In the genomic region with DNA sequence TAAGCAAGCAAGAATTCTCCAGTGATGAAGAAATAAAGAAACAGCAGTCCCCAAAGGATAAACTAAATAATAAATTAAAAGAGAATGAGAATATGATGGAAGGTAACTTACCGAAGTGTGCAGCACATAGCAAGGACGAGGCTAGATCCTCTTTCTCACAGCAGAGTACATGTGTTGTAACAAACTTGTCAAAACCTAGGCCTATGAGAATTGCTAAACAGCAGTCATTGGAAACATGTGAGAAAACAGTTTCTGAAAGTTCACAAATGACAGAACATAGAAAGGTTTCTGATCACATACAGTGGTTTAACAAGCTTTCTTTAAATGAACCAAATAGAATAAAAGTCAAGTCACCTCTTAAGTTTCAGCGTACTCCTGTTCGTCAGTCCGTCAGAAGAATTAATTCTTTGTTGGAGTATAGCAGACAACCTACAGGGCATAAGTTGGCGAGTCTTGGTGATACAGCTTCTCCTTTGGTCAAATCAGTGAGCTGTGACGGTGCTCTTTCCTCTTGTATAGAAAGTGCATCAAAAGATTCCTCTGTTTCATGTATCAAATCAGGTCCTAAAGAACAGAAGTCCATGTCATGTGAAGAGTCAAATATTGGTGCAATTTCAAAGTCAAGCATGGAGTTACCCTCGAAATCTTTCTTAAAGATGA, we compare ENCODE assay signal across 22 cellular contexts. TPM values are rescaled to one million over a fixed set of nuclear protein-coding genes. Genes with fewer than 3 reads are reported as not detected.
DNase-seq lines count a peak whose midpoint lies in the region; ATAC-seq and TF ChIP-seq lines count a peak whose summit lies in the region.
"Had no signal": no experiment of that assay in that cellular context is flagged by ENCODE, and none has a peak within 500 bp of the region (broad histone marks: within the 10 kb centered on the region; RNA-seq: fewer than 3 reads in every experiment).

No MANE protein-coding gene starts in this region.

- H3K36me3 ChIP-seq in mammary epithelial cell (ENCODE audit: insufficient read depth, low read length) = peaks cover 42% of the 10 kb centered on the region
- H3K36me3 ChIP-seq: pancreas had no signal

- H3K4me1 Mint-ChIP-seq in MCF 10A (ENCODE audit: insufficient read depth, unreplicated experiment) (peaks cover 6% of the 10 kb centered on the region), Calu3 (ENCODE audit: low read depth, unreplicated experiment) (no peaks in the 10 kb centered on the region)
- H3K4me1 Mint-ChIP-seq in natural killer cell treated with Interleukin-12 subunit alpha and Interleukin-12 subunit beta and Interleukin-15 and Interleukin-18, amount 100 ng/mL, for 72 hours (ENCODE audit: low read depth in 2 of 2) = peaks cover 0 to 7% of the 10 kb centered on the region in 2 donors
- H3K4me1 Mint-ChIP-seq: activated naive CD8-positive, alpha-beta T cell treated with anti-CD3 and anti-CD28 coated beads for 36 hours had no signal

- ATAC-seq in GM21529 (IDR thresholded peaks at IDR 0.05; ENCODE audit: unreplicated experiment) = peak; percentile 57
- ATAC-seq in natural killer cell treated with Interleukin-12 subunit alpha and Interleukin-12 subunit beta and Interleukin-15 and Interleukin-18, amount 100 ng/mL, for 72 hours = no peak
- ATAC-seq: effector memory CD8-positive, alpha-beta T cell; GM23338; left cardiac atrium; pancreas; right cardiac atrium had no signal

- WGBS in mammary epithelial cell (ENCODE audit: low coverage, missing lambda C conversion rate) = 96% methylated on average over 8 of the region's 8 CpGs

- H3K4me3 ChIP-seq in mammary epithelial cell (replicated peaks in 1 of 3; ENCODE audit: insufficient read depth in 1 of 3, low read depth in 2 of 3, low read length in 3 of 3) = no peak overlapping the region
- H3K4me3 ChIP-seq: GM23338, pancreas had no signal

- no peaks in the 10 kb centered on the region for H4K20me1 ChIP-seq in mammary epithelial cell (ENCODE audit: insufficient read depth, low read length)

- TF ChIP-seq CTCF in mammary epithelial cell (conservative IDR thresholded peaks at IDR 0.05 in 1 of 2, IDR thresholded peaks at IDR 0.05 in 1 of 2; ENCODE audit: extremely low read depth in 1 of 2, insufficient read depth in 1 of 2, low read depth in 1 of 2, low read length in 2 of 2) (no peak), MCF 10A (IDR thresholded peaks at IDR 0.05; ENCODE audit: unreplicated experiment) (no peak), Calu3 (IDR thresholded peaks at IDR 0.05; ENCODE audit: unreplicated experiment) (no peak)

- H3K27ac Mint-ChIP-seq in MCF 10A (ENCODE audit: low read depth, unreplicated experiment) (no peak overlapping the region), Calu3 (ENCODE audit: unreplicated experiment) (no peak overlapping the region)
- no peak overlapping the region for H3K27ac Mint-ChIP-seq in natural killer cell treated with Interleukin-12 subunit alpha and Interleukin-12 subunit beta and Interleukin-15 and Interleukin-18, amount 100 ng/mL, for 72 hours
- H3K27ac Mint-ChIP-seq: activated CD4-positive, alpha-beta T cell treated with anti-CD3 and anti-CD28 coated beads, Interleukin-2, amount 10 ng/mL, durations not matched to agents 7 days and 5 days; activated naive CD8-positive, alpha-beta T cell treated with anti-CD3 and anti-CD28 coated beads for 36 hours; effector memory CD8-positive, alpha-beta T cell; GM23338; nephron had no signal

- no peak overlapping the region for H2AFZ ChIP-seq in mammary epithelial cell (ENCODE audit: low read depth, low read length)
- H2AFZ ChIP-seq: GM23338 had no signal

- peaks cover 5% of the 10 kb centered on the region for H3K36me3 Mint-ChIP-seq in MCF 10A (ENCODE audit: insufficient read depth, unreplicated experiment)
- H3K36me3 Mint-ChIP-seq in Calu3 (ENCODE audit: insufficient read depth, unreplicated experiment) = peaks cover 4% of the 10 kb centered on the region
- peaks cover 35% of the 10 kb centered on the region for H3K36me3 Mint-ChIP-seq in natural killer cell treated with Interleukin-12 subunit alpha and Interleukin-12 subunit beta and Interleukin-15 and Interleukin-18, amount 100 ng/mL, for 72 hours

- dilution Hi-C loops in mammary epithelial cell (cut with HindIII; ENCODE audit: low sequenced_read_pairs) = no loop called here

- H3K27me3 Mint-ChIP-seq in MCF 10A (ENCODE audit: insufficient read depth, unreplicated experiment) (no peaks in the 10 kb centered on the region), Calu3 (ENCODE audit: unreplicated experiment) (no peaks in the 10 kb centered on the region)
- H3K27me3 Mint-ChIP-seq in natural killer cell treated with Interleukin-12 subunit alpha and Interleukin-12 subunit beta and Interleukin-15 and Interleukin-18, amount 100 ng/mL, for 72 hours = peaks cover 6% of the 10 kb centered on the region in 2 donors
- H3K27me3 Mint-ChIP-seq: activated CD4-positive, alpha-beta T cell treated with anti-CD3 and anti-CD28 coated beads, Interleukin-2, amount 10 ng/mL, durations not matched to agents 7 days and 5 days; effector memory CD8-positive, alpha-beta T cell had no signal

- H3K4me2 ChIP-seq in mammary epithelial cell (ENCODE audit: insufficient read depth, low read depth, low read length) = no peak overlapping the region
- H3K4me2 ChIP-seq: GM23338 had no signal

- H3K9ac ChIP-seq in mammary epithelial cell (ENCODE audit: insufficient read depth, low read length) = no peak overlapping the region

- H3K4me1 ChIP-seq in mammary epithelial cell (ENCODE audit: insufficient read depth, low read length) = peaks cover 8% of the 10 kb centered on the region
- H3K4me1 ChIP-seq: pancreas had no signal

- CTCF ChIA-PET in mammary epithelial cell (lab: Charles Lee; ENCODE audit: low non-redundant PET) (no interaction called here), MCF 10A (lab: Yijun Ruan, JAX) (interaction anchor here (1.2 kb wide), 1 partner anchor 14 kb away, joined by 3 read pairs; no protein-coding TSS in a partner anchor), Calu3 (lab: Charles Lee) (no interaction called here)

- H3K27ac ChIP-seq in mammary epithelial cell (ENCODE audit: insufficient read depth, low read depth, low read length) = no peak overlapping the region
- H3K27ac ChIP-seq: pancreas had no signal

- BruUV-seq in mammary epithelial cell (replicated peaks; lab: Mats Ljungman, UMichigan) (TSS peak; percentile 28), MCF 10A (replicated peaks; lab: Mats Ljungman, UMichigan) (no TSS peak), Calu3 (replicated peaks; lab: Mats Ljungman, UMichigan) (no TSS peak)

- H3K79me2 ChIP-seq in mammary epithelial cell (ENCODE audit: insufficient read depth, low read length) = peaks cover 5% of the 10 kb centered on the region

- POLR2A ChIA-PET in MCF 10A (lab: Yijun Ruan, JAX) = interaction anchor here (0.9 kb wide), 1 partner anchor 157 kb away, joined by 3 read pairs; no protein-coding TSS in a partner anchor

- H3K9me3 Mint-ChIP-seq in MCF 10A (ENCODE audit: unreplicated experiment) = no peaks in the 10 kb centered on the region
- no peaks in the 10 kb centered on the region for H3K9me3 Mint-ChIP-seq in Calu3 (ENCODE audit: low read depth, unreplicated experiment)
- no peaks in the 10 kb centered on the region for H3K9me3 Mint-ChIP-seq in natural killer cell treated with Interleukin-12 subunit alpha and Interleukin-12 subunit beta and Interleukin-15 and Interleukin-18, amount 100 ng/mL, for 72 hours
- H3K9me3 Mint-ChIP-seq: activated CD4-positive, alpha-beta T cell treated with anti-CD3 and anti-CD28 coated beads, Interleukin-2, amount 10 ng/mL, durations not matched to agents 7 days and 5 days; activated naive CD8-positive, alpha-beta T cell treated with anti-CD3 and anti-CD28 coated beads for 36 hours; effector memory CD8-positive, alpha-beta T cell; GM23338; nephron had no signal

- no peak overlapping the region for H3K4me3 Mint-ChIP-seq in MCF 10A (ENCODE audit: unreplicated experiment)
- H3K4me3 Mint-ChIP-seq in Calu3 (ENCODE audit: low read depth, unreplicated experiment) = no peak overlapping the region
- no peak overlapping the region for H3K4me3 Mint-ChIP-seq in natural killer cell treated with Interleukin-12 subunit alpha and Interleukin-12 subunit beta and Interleukin-15 and Interleukin-18, amount 100 ng/mL, for 72 hours
- H3K4me3 Mint-ChIP-seq: activated CD4-positive, alpha-beta T cell treated with anti-CD3 and anti-CD28 coated beads, Interleukin-2, amount 10 ng/mL, durations not matched to agents 7 days and 5 days; activated naive CD8-positive, alpha-beta T cell treated with anti-CD3 and anti-CD28 coated beads for 36 hours; effector memory CD8-positive, alpha-beta T cell; GM23338; nephron had no signal

- intact Hi-C loops in mammary epithelial cell (cut with micrococcal nuclease) (no loop called here), MCF 10A (cut with micrococcal nuclease) (no loop called here), Calu3 (cut with micrococcal nuclease; ENCODE audit: unreplicated experiment) (no loop called here)

- DNase-seq in mammary epithelial cell (no peak), MCF 10A (ENCODE audit: unreplicated experiment) (no peak), MV-4-11 (lab: John Stamatoyannopoulos, UW) (peak; percentile 6), Calu3 (no peak), cerebellar nuclear complex (lab: John Stamatoyannopoulos, UW) (no peak), NCI-H524 (lab: John Stamatoyannopoulos, UW) (no peak)
- no peak for DNase-seq in natural killer cell treated with Interleukin-12 subunit alpha and Interleukin-12 subunit beta and Interleukin-15 and Interleukin-18, amount 100 ng/mL, for 72 hours (ENCODE audit: low spot score)
- DNase-seq: activated CD4-positive, alpha-beta T cell treated with anti-CD3 and anti-CD28 coated beads, Interleukin-2, amount 10 ng/mL, durations not matched to agents 7 days and 5 days; activated naive CD8-positive, alpha-beta T cell treated with anti-CD3 and anti-CD28 coated beads for 36 hours; effector memory CD8-positive, alpha-beta T cell; left cardiac atrium; NCI-H1436; NCI-H2171 treated with DMSO at 0.1 percent for 48 hours; OCI-M1; pancreas; right cardiac atrium; SHP77; stimulated activated CD8-positive, alpha-beta memory T cell treated with anti-CD3 and anti-CD28 coated beads, Interleukin-4, amount 100 ng/mL, for 48 hours; T-helper 1 cell had no signal

- in situ Hi-C loops in mammary epithelial cell (cut with MboI; ENCODE audit: low sequenced_read_pairs in 2 of 2) = no loop called here

- no peaks in the 10 kb centered on the region for H3K27me3 ChIP-seq in mammary epithelial cell (ENCODE audit: insufficient read depth, low read length)
- H3K27me3 ChIP-seq: pancreas had no signal

- H3K9me3 ChIP-seq in mammary epithelial cell (replicated peaks; ENCODE audit: insufficient read depth, low read length) = no peaks in the 10 kb centered on the region
- H3K9me3 ChIP-seq: pancreas had no signal

RNA-seq across cellular contexts. Expression of a gene that starts 4.5 kb away (rescaled TPM):
- 10 to 100 TPM in 1 of 2 donors, 1 to 10 TPM in 1; 1.8 to 39.8 TPM for total RNA-seq in mammary epithelial cell
- polyA plus RNA-seq in mammary epithelial cell = 3.0 TPM
- polyA minus RNA-seq in mammary epithelial cell = not detected
- 4.0 and 7.4 TPM in 2 replicates for total RNA-seq in MCF 10A (2022)
- 1.9 TPM in 1 of 2 replicates, not detected in the other for total RNA-seq in Calu3 (2022)
- total RNA-seq in natural killer cell treated with Interleukin-12 subunit alpha and Interleukin-12 subunit beta and Interleukin-15 and Interleukin-18, amount 100 ng/mL, for 72 hours = 1 to 10 TPM in 1 of 2 donors, under 1 TPM in 1; 0.74 to 3.8 TPM

RNA-seq across cellular contexts. Expression of a gene that starts 21.7 kb away (rescaled TPM):
- total RNA-seq in mammary epithelial cell (10 to 100 TPM in 1 of 2 donors, 1 to 10 TPM in 1; 5.0 to 59.0 TPM), MCF 10A (2022) (38.6 and 71.8 TPM in 2 replicates), Calu3 (2022) (28.7 and 32.8 TPM in 2 replicates)
- 9.9 TPM for polyA plus RNA-seq in mammary epithelial cell
- 12.8 TPM for polyA minus RNA-seq in mammary epithelial cell
- total RNA-seq in natural killer cell treated with Interleukin-12 subunit alpha and Interleukin-12 subunit beta and Interleukin-15 and Interleukin-18, amount 100 ng/mL, for 72 hours = 100 to 1,000 TPM in 1 of 2 donors, 10 to 100 TPM in 1; 89.9 to 108 TPM

RNA-seq across cellular contexts. Expression of a gene that starts 43.8 kb away (rescaled TPM):
- 1 to 10 TPM; 2.0 to 3.8 TPM for total RNA-seq in mammary epithelial cell
- polyA plus RNA-seq in mammary epithelial cell = 0.26 TPM
- polyA minus RNA-seq in mammary epithelial cell = 2.0 TPM
- 9.1 and 9.6 TPM in 2 replicates for total RNA-seq in MCF 10A (2022)
- total RNA-seq in Calu3 (2022) = 0.45 and 0.51 TPM in 2 replicates
- total RNA-seq in natural killer cell treated with Interleukin-12 subunit alpha and Interleukin-12 subunit beta and Interleukin-15 and Interleukin-18, amount 100 ng/mL, for 72 hours = 100 to 1,000 TPM in 1 of 2 donors, 10 to 100 TPM in 1; 65.7 to 150 TPM
